In genomic region chr18:56240405-56240804, GRCh38 we compare ENCODE assay signal across 19 cellular contexts.
"Had no signal": no experiment of that assay in that cellular context is flagged by ENCODE, and none has a peak within 500 bp of the region (broad histone marks: within the 10 kb centered on the region; RNA-seq: fewer than 3 reads in every experiment).

No MANE protein-coding gene starts in this region.

- H3K27me3 ChIP-seq: adrenal gland, brain microvascular endothelial cell, tibial nerve, vagina had no signal

- H3K27ac Mint-ChIP-seq: endodermal cell, mesothelial cell of epicardium, nephron progenitor cell had no signal

- H3K27ac ChIP-seq: adrenal gland, brain microvascular endothelial cell, prostate gland, tibial nerve, vagina had no signal

- H3K4me1 ChIP-seq: adrenal gland, prostate gland had no signal

- H3K4me3 Mint-ChIP-seq: endodermal cell, mesothelial cell of epicardium, nephron progenitor cell had no signal

- H3K9me3 ChIP-seq: adrenal gland, prostate gland, tibial nerve, vagina had no signal

- ATAC-seq: right cardiac atrium had no signal

- DNase-seq: activated CD4-positive, CD25-positive, alpha-beta regulatory T cell treated with anti-CD3 and anti-CD28 coated beads, Interleukin-2, amount 50 U/mL, for 72 hours; activated naive CD4-positive, alpha-beta T cell treated with anti-CD3 and anti-CD28 coated beads, Interleukin-2, amount 50 U/mL, for 16 hours; activated T-cell treated with anti-CD3 and anti-CD28 coated beads, Interleukin-2, amount 50 U/mL, for 1 hour; adrenal gland; brain microvascular endothelial cell; endodermal cell; nephron progenitor cell; right cardiac atrium; stimulated activated CD4-positive, alpha-beta T cell treated with anti-CD3 and anti-CD28 coated beads, Interleukin-4, amount 100 ng/mL, for 4 hours; stimulated activated CD8-positive, alpha-beta memory T cell treated with anti-CD3 and anti-CD28 coated beads, Interleukin-4, amount 100 ng/mL, for 48 hours; stimulated activated naive CD4-positive, alpha-beta T cell treated with Interleukin-2 at 50 U/mL for 16 hours; substantia nigra; T-helper 1 cell; T1000 had no signal

- H3K4me1 Mint-ChIP-seq: endodermal cell had no signal

- H3K4me3 ChIP-seq: adrenal gland, prostate gland, smooth muscle cell, tibial nerve, vagina had no signal

- H3K36me3 Mint-ChIP-seq: mesothelial cell of epicardium had no signal

- H3K4me2 ChIP-seq: smooth muscle cell had no signal

- H3K36me3 ChIP-seq: adrenal gland, brain microvascular endothelial cell, prostate gland, tibial nerve, vagina had no signal
